In the genomic region with DNA sequence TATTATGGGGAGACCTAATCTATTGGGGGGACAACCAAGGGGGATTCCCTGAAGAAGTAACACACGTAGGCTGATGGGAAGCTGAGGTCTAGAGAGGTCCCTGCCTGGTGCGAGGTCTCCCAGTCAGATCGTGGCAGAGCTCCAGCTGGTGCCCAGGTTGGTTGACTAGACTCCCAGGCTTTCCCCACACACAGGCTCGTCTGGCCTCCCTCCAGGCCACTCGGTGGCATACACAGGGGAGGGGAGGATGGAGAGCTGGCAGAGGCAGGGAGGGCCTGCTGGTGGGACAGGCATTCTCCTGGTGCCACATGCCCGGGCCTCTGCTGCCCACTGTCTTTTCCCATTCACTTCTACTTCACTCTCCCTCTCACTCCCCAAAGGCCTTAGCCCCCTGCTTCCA, we compare ENCODE assay signal across 29 cellular contexts. TPM values are rescaled to one million over a fixed set of nuclear protein-coding genes. Genes with fewer than 3 reads are reported as not detected.
DNase-seq lines count a peak whose midpoint lies in the region; ATAC-seq, FAIRE-seq and TF ChIP-seq lines count a peak whose summit lies in the region.
"Had no signal": no experiment of that assay in that cellular context is flagged by ENCODE, and none has a peak within 500 bp of the region (broad histone marks: within the 10 kb centered on the region; RNA-seq: fewer than 3 reads in every experiment).

No MANE protein-coding gene starts in this region.

- 35% methylated on average over 6 of the region's 6 CpGs for WGBS in HepG2 (ENCODE audit: low lambda C conversion rate)
- 71% methylated on average over 1 of the region's 6 CpGs for WGBS in right lobe of liver (ENCODE audit: insufficient coverage, low coverage, low lambda C conversion rate, missing lambda C conversion rate)

- H3K4me3 ChIP-seq in HepG2 (replicated peaks in 1 of 3; ENCODE audit: insufficient read depth in 1 of 3, low read depth in 2 of 3, low read length in 3 of 3) (no peak overlapping the region), right lobe of liver (no peak overlapping the region)
- H3K4me3 ChIP-seq: adrenal gland, esophagus squamous epithelium, heart left ventricle, lung, tibial nerve had no signal

- no peak overlapping the region for H3K4me3 Mint-ChIP-seq in dendritic cell treated with granulocyte-macrophage colony-stimulating factor and Interleukin-4, amounts not matched to agents 40 ng/mL and 50 ng/mL, for 4 days
- no peak overlapping the region for H3K4me3 Mint-ChIP-seq in neural crest cell
- H3K4me3 Mint-ChIP-seq: activated naive CD4-positive, alpha-beta T cell treated with anti-CD3 and anti-CD28 coated beads, Interleukin-2, amount 10 ng/mL, durations not matched to agents 7 days and 5 days; activated T-helper 1 cell treated with anti-CD3 and anti-CD28 coated beads, Interleukin-12 subunit alpha, Interleukin-12 subunit beta, Interleukin-2, Interleukin-4 antibody, amounts not matched to agents 30 ng/mL and 10 ng/mL and 1 ng/mL, durations not matched to agents 14 hours and 24 hours and 36 hours; IgD-negative memory B cell had no signal

- BruUV-seq in HepG2 (replicated peaks; lab: Mats Ljungman, UMichigan) = no TSS peak

- H3K4me1 ChIP-seq in HepG2 (ENCODE audit: insufficient read depth, low read length) (peaks cover 43% of the 10 kb centered on the region), right lobe of liver (peaks cover 0 to 5% (median 0%) of the 10 kb centered on the region in 4 donors)
- H3K4me1 ChIP-seq: foreskin keratinocyte had no signal

- peak overlapping the region; percentile 61 for H3K27ac Mint-ChIP-seq in dendritic cell treated with granulocyte-macrophage colony-stimulating factor and Interleukin-4, amounts not matched to agents 40 ng/mL and 50 ng/mL, for 4 days
- H3K27ac Mint-ChIP-seq in neural crest cell (ENCODE audit: unreplicated experiment) = peak overlapping the region; percentile 27
- H3K27ac Mint-ChIP-seq: activated naive CD4-positive, alpha-beta T cell treated with anti-CD3 and anti-CD28 coated beads, Interleukin-2, amount 10 ng/mL, durations not matched to agents 7 days and 5 days; activated T-helper 1 cell treated with anti-CD3 and anti-CD28 coated beads, Interleukin-12 subunit alpha, Interleukin-12 subunit beta, Interleukin-2, Interleukin-4 antibody, amounts not matched to agents 30 ng/mL and 10 ng/mL and 1 ng/mL, durations not matched to agents 14 hours and 24 hours and 36 hours had no signal

- FAIRE-seq in HepG2 (lab: Jason Lieb, UNC) = no peak
- FAIRE-seq: kidney had no signal

- H3K9me3 ChIP-seq in HepG2 (ENCODE audit: low read length) (no peaks in the 10 kb centered on the region), right lobe of liver (no peaks in the 10 kb centered on the region)
- H3K9me3 ChIP-seq: adrenal gland, esophagus squamous epithelium, heart left ventricle, tibial nerve had no signal

- no peak for ATAC-seq in HepG2
- ATAC-seq in right lobe of liver = no peak
- no peak for ATAC-seq in GM18873 (IDR thresholded peaks at IDR 0.05; ENCODE audit: low FRiP score, unreplicated experiment)
- ATAC-seq: foreskin keratinocyte, Right ventricle myocardium inferior, sciatic nerve had no signal

- H3K79me2 ChIP-seq in HepG2 (ENCODE audit: insufficient read depth, low read length) = no peaks in the 10 kb centered on the region

- H3K4me1 Mint-ChIP-seq in dendritic cell treated with granulocyte-macrophage colony-stimulating factor and Interleukin-4, amounts not matched to agents 40 ng/mL and 50 ng/mL, for 4 days (ENCODE audit: low read depth) = peaks cover 32% of the 10 kb centered on the region
- H3K4me1 Mint-ChIP-seq in neural crest cell = peaks cover 56% of the 10 kb centered on the region

- TF ChIP-seq RAD21 in HepG2 (CRISPR knock-in tag; IDR thresholded peaks at IDR 0.05) = no peak

- no peaks in the 10 kb centered on the region for H3K36me3 ChIP-seq in HepG2 (replicated peaks in 1 of 2; ENCODE audit: control insufficient read depth in 1 of 2, insufficient read depth in 2 of 2, low read length in 2 of 2)
- no peaks in the 10 kb centered on the region for H3K36me3 ChIP-seq in right lobe of liver
- H3K36me3 ChIP-seq: adrenal gland, brain microvascular endothelial cell, esophagus squamous epithelium, heart left ventricle, tibial nerve had no signal

- POLR2A ChIA-PET in HepG2 (lab: Yijun Ruan, JAX) = no interaction called here

- intact Hi-C loops in HepG2 (cut with micrococcal nuclease; ENCODE audit: unreplicated experiment) (no loop called here), right lobe of liver (cut with DNase I) (loop anchor here in 1 of 2 donors (5.0 kb wide), 1 partner anchor 54 kb away; no protein-coding TSS in a partner anchor)
- intact Hi-C loops in dendritic cell treated with granulocyte-macrophage colony-stimulating factor and Interleukin-4, amounts not matched to agents 40 ng/mL and 50 ng/mL, for 4 days (cut with micrococcal nuclease) = no loop called here

- no peak for TF ChIP-seq POLR2A in HepG2 (IDR thresholded peaks at IDR 0.05; ENCODE audit: insufficient read depth in 1 of 2, low read depth in 2 of 2, low read length in 2 of 2)
- no peak for TF ChIP-seq POLR2A in right lobe of liver (IDR thresholded peaks at IDR 0.05)

- no peak for TF ChIP-seq EP300 in HepG2 (IDR thresholded peaks at IDR 0.05; ENCODE audit: low read depth in 2 of 2, low read length in 2 of 2)
- no peak for TF ChIP-seq EP300 in HepG2 (CRISPR knock-in tag; IDR thresholded peaks at IDR 0.05; ENCODE audit: borderline replicate concordance)

- no peak overlapping the region for H2AFZ ChIP-seq in HepG2 (ENCODE audit: low read length)

- H4K20me1 ChIP-seq in HepG2 (ENCODE audit: insufficient read depth, low read length) = no peaks in the 10 kb centered on the region; the same call in 1 of the 2 replicates

- H3K27ac ChIP-seq in HepG2 (ENCODE audit: extremely low read length, insufficient read depth, low read length) = no peak overlapping the region
- no peak overlapping the region for H3K27ac ChIP-seq in right lobe of liver
- H3K27ac ChIP-seq: adrenal gland, brain microvascular endothelial cell, esophagus squamous epithelium, foreskin keratinocyte, heart left ventricle had no signal

- CTCF ChIA-PET in HepG2 (lab: Yijun Ruan, JAX; ENCODE audit: low intra/inter-chr PET ratio, low total read pairs) = no interaction called here

- H3K9me3 Mint-ChIP-seq in dendritic cell treated with granulocyte-macrophage colony-stimulating factor and Interleukin-4, amounts not matched to agents 40 ng/mL and 50 ng/mL, for 4 days = no peaks in the 10 kb centered on the region
- H3K9me3 Mint-ChIP-seq in neural crest cell = no peaks in the 10 kb centered on the region
- H3K9me3 Mint-ChIP-seq: activated naive CD4-positive, alpha-beta T cell treated with anti-CD3 and anti-CD28 coated beads, Interleukin-2, amount 10 ng/mL, durations not matched to agents 7 days and 5 days; activated T-helper 1 cell treated with anti-CD3 and anti-CD28 coated beads, Interleukin-12 subunit alpha, Interleukin-12 subunit beta, Interleukin-2, Interleukin-4 antibody, amounts not matched to agents 30 ng/mL and 10 ng/mL and 1 ng/mL, durations not matched to agents 14 hours and 24 hours and 36 hours; IgD-negative memory B cell had no signal

- TF ChIP-seq CTCF in HepG2 (CRISPR knock-in tag; IDR thresholded peaks at IDR 0.05) (no peak), right lobe of liver (IDR thresholded peaks at IDR 0.05) (no peak), neural crest cell (conservative IDR thresholded peaks at IDR 0.05) (no peak)

- H3K9ac ChIP-seq in HepG2 (ENCODE audit: insufficient read depth, low read depth, low read length) = no peak overlapping the region

- DNase-seq in HepG2 (ENCODE audit: low spot score) = no peak
- no peak for DNase-seq in right lobe of liver
- no peak for DNase-seq in neural crest cell (ENCODE audit: low read depth, low spot score)
- no peak for DNase-seq in stimulated activated CD4-positive, alpha-beta T cell treated with anti-CD3 and anti-CD28 coated beads, Interleukin-2, amount 100 ng/mL, for 48 hours
- no peak for DNase-seq in NCI-H510A treated with DMSO at 0.1 percent for 48 hours (lab: John Stamatoyannopoulos, UW)
- DNase-seq: activated CD4-positive, alpha-beta T cell treated with anti-CD3 and anti-CD28 coated beads, Interleukin-2, amount 50 U/mL, for 48 hours; activated CD4-positive, CD25-positive, alpha-beta regulatory T cell treated with anti-CD3 and anti-CD28 coated beads, Interleukin-2, amount 50 U/mL, for 72 hours; activated CD8-positive, alpha-beta memory T cell treated with anti-CD3 and anti-CD28 coated beads, Interleukin-2, amount 50 U/mL, for 4 hours; activated naive CD4-positive, alpha-beta T cell treated with anti-CD3 and anti-CD28 coated beads, Interleukin-2, amount 10 ng/mL, durations not matched to agents 7 days and 5 days; adrenal gland; brain microvascular endothelial cell; DMS153; esophagus squamous epithelium; foreskin keratinocyte; heart left ventricle; kidney; NCI-H187; NCI-H526; stimulated activated CD4-positive, alpha-beta T cell treated with anti-CD3 and anti-CD28 coated beads, Interleukin-12 subunit alpha, Interleukin-12 subunit beta, amount 100 ng/mL, for 4 hours; stimulated activated CD4-positive, alpha-beta T cell treated with anti-CD3 and anti-CD28 coated beads, Interleukin-4, amount 100 ng/mL, for 24 hours; T-helper 2 cell had no signal

- in situ Hi-C loops in HepG2 (cut with HindIII; ENCODE audit: extremely low pct_ligation_motif_present, low pct_unique_long_range_greater_than_20kb) = no loop called here

- H3K27me3 ChIP-seq in HepG2 (ENCODE audit: control insufficient read depth in 1 of 2, insufficient read depth in 2 of 2, low read length in 2 of 2) = peaks cover 18 to 68% of the 10 kb centered on the region in 2 experiments
- no peaks in the 10 kb centered on the region for H3K27me3 ChIP-seq in right lobe of liver
- H3K27me3 ChIP-seq: adrenal gland, brain microvascular endothelial cell, heart left ventricle, tibial nerve had no signal

- peaks cover 39% of the 10 kb centered on the region for H3K27me3 Mint-ChIP-seq in dendritic cell treated with granulocyte-macrophage colony-stimulating factor and Interleukin-4, amounts not matched to agents 40 ng/mL and 50 ng/mL, for 4 days
- no peaks in the 10 kb centered on the region for H3K27me3 Mint-ChIP-seq in neural crest cell (ENCODE audit: low read depth)

- H3K4me2 ChIP-seq in HepG2 (ENCODE audit: low read depth, low read length) = no peak overlapping the region

- H3K36me3 Mint-ChIP-seq in dendritic cell treated with granulocyte-macrophage colony-stimulating factor and Interleukin-4, amounts not matched to agents 40 ng/mL and 50 ng/mL, for 4 days (ENCODE audit: low read depth) = no peaks in the 10 kb centered on the region
- H3K36me3 Mint-ChIP-seq in neural crest cell (ENCODE audit: low read depth) = no peaks in the 10 kb centered on the region
- H3K36me3 Mint-ChIP-seq: activated naive CD4-positive, alpha-beta T cell treated with anti-CD3 and anti-CD28 coated beads, Interleukin-2, amount 10 ng/mL, durations not matched to agents 7 days and 5 days; IgD-negative memory B cell had no signal

RNA-seq across cellular contexts. Expression of gene SOCS3, which starts 8.5 kb away (rescaled TPM):
- 0.66 and 0.77 TPM in 2 replicates for total RNA-seq in HepG2 (2016; rRNA removed; fragmentation: Illumina TruSeq; extraction: Trizol)
- 0.30 and 0.35 TPM in 2 replicates for total RNA-seq in HepG2 (2016; cell fraction: cytosol; rRNA removed; fragmentation: Illumina TruSeq; extraction: Trizol; ENCODE audit: low read depth)
- total RNA-seq in HepG2 (2016; cell fraction: insoluble cytoplasmic fraction; rRNA removed; fragmentation: Illumina TruSeq; extraction: Trizol) = 0.59 and 0.95 TPM in 2 replicates
- total RNA-seq in HepG2 (2016; cell fraction: membrane; rRNA removed; fragmentation: Illumina TruSeq; extraction: Trizol) = 0.83 and 0.93 TPM in 2 replicates
- total RNA-seq in HepG2 (2016; cell fraction: nucleus; rRNA removed; fragmentation: Illumina TruSeq; extraction: Trizol) = 0.66 and 1.2 TPM in 2 replicates
- polyA plus RNA-seq in HepG2 (2011; rRNA removed) = 2.4 and 3.2 TPM in 2 replicates
- 2.4 and 2.6 TPM in 2 replicates for polyA plus RNA-seq in HepG2 (2011; cell fraction: cytosol; rRNA removed)
- polyA plus RNA-seq in HepG2 (2011; cell fraction: nucleus; rRNA removed) = 4.1 and 5.9 TPM in 2 replicates
- 0.94 and 3.5 TPM in 2 replicates for polyA plus RNA-seq in HepG2 (2012)
- polyA plus RNA-seq in HepG2 (2016; cell fraction: cytosol; fragmentation: Illumina TruSeq; extraction: Trizol; ENCODE audit: low read depth) = 0.05 and 0.10 TPM in 2 replicates
- 0.32 and 0.52 TPM in 2 replicates for polyA plus RNA-seq in HepG2 (2016; cell fraction: insoluble cytoplasmic fraction; fragmentation: Illumina TruSeq; extraction: Trizol; ENCODE audit: low read depth)
- 0.27 and 0.28 TPM in 2 replicates for polyA plus RNA-seq in HepG2 (2016; cell fraction: membrane; fragmentation: Illumina TruSeq; extraction: Trizol; ENCODE audit: low read depth)
- polyA plus RNA-seq in HepG2 (2016; cell fraction: nucleus; fragmentation: Illumina TruSeq; extraction: Trizol; ENCODE audit: insufficient read depth, low read depth) = 1.1 and 1.3 TPM in 2 replicates
- 11.0 and 18.7 TPM in 2 replicates for polyA minus RNA-seq in HepG2 (2011; rRNA and poly(A)+ RNA removed; ENCODE audit: low replicate concordance)
- polyA minus RNA-seq in HepG2 (2011; cell fraction: cytosol; rRNA and poly(A)+ RNA removed) = 6.9 and 7.9 TPM in 2 replicates
- polyA minus RNA-seq in HepG2 (2011; cell fraction: nucleus; rRNA and poly(A)+ RNA removed) = 3.5 and 5.2 TPM in 2 replicates
- total RNA-seq in right lobe of liver = 10 to 100 TPM in 4 of 6 experiments, 1 to 10 TPM in 2; 1.2 to 87.3 (median 24.1) TPM
- total RNA-seq in neural crest cell = 5.4 and 6.1 TPM in 2 replicates

RNA-seq across cellular contexts. Expression of gene PGS1, which starts 10.1 kb away (rescaled TPM):
- 18.8 and 25.9 TPM in 2 replicates for total RNA-seq in HepG2 (2016; rRNA removed; fragmentation: Illumina TruSeq; extraction: Trizol)
- 10.8 and 10.9 TPM in 2 replicates for total RNA-seq in HepG2 (2016; cell fraction: cytosol; rRNA removed; fragmentation: Illumina TruSeq; extraction: Trizol; ENCODE audit: low read depth)
- total RNA-seq in HepG2 (2016; cell fraction: insoluble cytoplasmic fraction; rRNA removed; fragmentation: Illumina TruSeq; extraction: Trizol) = 14.8 and 27.5 TPM in 2 replicates
- total RNA-seq in HepG2 (2016; cell fraction: membrane; rRNA removed; fragmentation: Illumina TruSeq; extraction: Trizol) = 11.3 and 11.9 TPM in 2 replicates
- total RNA-seq in HepG2 (2016; cell fraction: nucleus; rRNA removed; fragmentation: Illumina TruSeq; extraction: Trizol) = 27.4 and 30.7 TPM in 2 replicates
- polyA plus RNA-seq in HepG2 (2011; rRNA removed) = 31.5 and 42.3 TPM in 2 replicates
- 30.6 and 33.0 TPM in 2 replicates for polyA plus RNA-seq in HepG2 (2011; cell fraction: cytosol; rRNA removed)
- 151 and 153 TPM in 2 replicates for polyA plus RNA-seq in HepG2 (2011; cell fraction: nucleus; rRNA removed)
- 18.3 and 27.7 TPM in 2 replicates for polyA plus RNA-seq in HepG2 (2012)
- polyA plus RNA-seq in HepG2 (2016; cell fraction: cytosol; fragmentation: Illumina TruSeq; extraction: Trizol; ENCODE audit: low read depth) = 2.9 and 3.9 TPM in 2 replicates
- 12.8 and 16.5 TPM in 2 replicates for polyA plus RNA-seq in HepG2 (2016; cell fraction: insoluble cytoplasmic fraction; fragmentation: Illumina TruSeq; extraction: Trizol; ENCODE audit: low read depth)
- 6.1 and 6.7 TPM in 2 replicates for polyA plus RNA-seq in HepG2 (2016; cell fraction: membrane; fragmentation: Illumina TruSeq; extraction: Trizol; ENCODE audit: low read depth)
- polyA plus RNA-seq in HepG2 (2016; cell fraction: nucleus; fragmentation: Illumina TruSeq; extraction: Trizol; ENCODE audit: insufficient read depth, low read depth) = 50.4 and 56.8 TPM in 2 replicates
- polyA minus RNA-seq in HepG2 (2011; rRNA and poly(A)+ RNA removed; ENCODE audit: low replicate concordance) = 49.2 and 54.3 TPM in 2 replicates
- polyA minus RNA-seq in HepG2 (2011; cell fraction: cytosol; rRNA and poly(A)+ RNA removed) = 13.6 and 15.2 TPM in 2 replicates
- polyA minus RNA-seq in HepG2 (2011; cell fraction: nucleus; rRNA and poly(A)+ RNA removed) = 58.3 and 63.7 TPM in 2 replicates
- total RNA-seq in right lobe of liver = 10 to 100 TPM in 5 of 6 experiments, 1 to 10 TPM in 1; 8.8 to 17.5 (median 13.4) TPM
- total RNA-seq in neural crest cell = 42.7 and 52.0 TPM in 2 replicates
